Comparison of ENCODE assay signal across 16 cellular contexts in the genomic region with DNA sequence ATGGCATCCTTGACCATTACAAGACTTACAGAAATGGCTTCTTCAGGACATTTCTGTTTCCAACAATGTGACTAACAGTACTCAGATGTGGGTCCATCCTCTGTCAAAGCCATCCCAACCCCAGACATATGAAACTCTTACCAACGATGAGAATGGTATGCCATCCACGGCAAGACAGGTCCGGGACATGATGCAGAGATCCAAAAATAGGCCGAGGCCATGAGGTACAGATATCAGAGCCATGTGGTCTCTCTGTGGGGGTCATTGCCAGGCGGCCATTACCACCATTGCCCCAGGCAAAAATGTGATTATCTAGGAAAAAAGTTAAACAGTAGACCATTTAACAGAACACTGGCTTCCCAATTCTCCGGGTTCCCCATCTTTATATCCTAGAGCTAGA.
"Had no signal": no experiment of that assay in that cellular context is flagged by ENCODE, and none has a peak within 500 bp of the region (broad histone marks: within the 10 kb centered on the region; RNA-seq: fewer than 3 reads in every experiment).

No MANE protein-coding gene starts in this region.

- DNase-seq: cortex of kidney; dorsolateral prefrontal cortex; effector CD8-positive, alpha-beta T cell; foreskin melanocyte; islet precursor cell; lower lobe of right lung; nucleus accumbens; ovary; stimulated activated CD4-positive, alpha-beta T cell treated with anti-CD3 and anti-CD28 coated beads, Interleukin-2, amount 100 ng/mL, for 48 hours; stimulated activated naive CD4-positive, alpha-beta T cell treated with Interleukin-2 at 50 U/mL for 16 hours; trophoblast cell had no signal

- H3K9me3 ChIP-seq: lower lobe of right lung, ovary had no signal

- H3K27me3 ChIP-seq: dorsolateral prefrontal cortex, neural progenitor cell, ovary had no signal

- H3K4me1 ChIP-seq: lower lobe of right lung had no signal

- H3K36me3 ChIP-seq: neural progenitor cell, ovary had no signal

- H3K27ac ChIP-seq: dorsolateral prefrontal cortex, lower lobe of right lung, neural progenitor cell, ovary had no signal

- H2AFZ ChIP-seq: neural progenitor cell had no signal

- H3K4me3 ChIP-seq: dorsolateral prefrontal cortex, lower lobe of right lung, neural progenitor cell, ovary, smooth muscle cell had no signal

- ATAC-seq: left lobe of liver; lower lobe of right lung; natural killer cell treated with Interleukin-12 subunit alpha and Interleukin-12 subunit beta and Interleukin-15 and Interleukin-18, amount 100 ng/mL, for 72 hours; sciatic nerve had no signal

- H3K4me2 ChIP-seq: neural progenitor cell, smooth muscle cell had no signal

- H3K9ac ChIP-seq: neural progenitor cell had no signal
